ENCODE assay signal across 8 cellular contexts in the genomic region with DNA sequence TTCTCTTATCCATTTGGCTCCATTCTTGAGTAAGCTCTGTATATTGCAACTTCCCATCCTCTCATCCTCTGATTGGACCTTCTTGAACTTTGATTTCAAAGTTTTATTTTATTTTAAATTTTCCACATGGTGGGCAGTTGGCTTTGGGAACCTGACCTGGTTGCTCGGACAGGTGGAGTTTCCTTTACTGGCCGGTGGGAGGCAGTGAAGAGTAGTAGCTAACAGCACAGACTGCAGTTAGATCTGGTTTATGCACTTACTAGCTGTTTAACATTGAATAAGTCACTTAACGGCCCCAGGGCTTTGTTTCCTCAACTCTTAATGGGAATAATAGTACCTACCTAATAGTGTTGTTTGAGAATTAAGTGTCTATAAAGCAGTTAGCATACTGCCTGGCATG.
DNase-seq lines count a peak whose midpoint lies in the region; FAIRE-seq and TF ChIP-seq lines count a peak whose summit lies in the region.
"Had no signal": no experiment of that assay in that cellular context is flagged by ENCODE, and none has a peak within 500 bp of the region (broad histone marks: within the 10 kb centered on the region; RNA-seq: fewer than 3 reads in every experiment).

No MANE protein-coding gene starts in this region.

- H3K27ac ChIP-seq in caudate nucleus (ENCODE audit: low read depth, low read length), result no peak overlapping the region

- H3K27ac Mint-ChIP-seq in neural crest cell (ENCODE audit: unreplicated experiment), result no peak overlapping the region

- TF ChIP-seq POLR2A in GM12891 (IDR thresholded peaks at IDR 0.05; ENCODE audit: low read depth, low read length), result no peak

- no peak overlapping the region for H3K4me3 Mint-ChIP-seq in neural crest cell

- H3K4me1 Mint-ChIP-seq in neural crest cell, result no peaks in the 10 kb centered on the region

- H3K4me3 ChIP-seq in GM12865 (ENCODE audit: low read depth, low read length) (no peak overlapping the region), LNCaP clone FGC (ENCODE audit: low read depth, low read length) (no peak overlapping the region), cardiac fibroblast (replicated peaks in 1 of 2; ENCODE audit: low read depth in 2 of 2, low read length in 2 of 2) (no peak overlapping the region)

- no peaks in the 10 kb centered on the region for H3K36me3 Mint-ChIP-seq in neural crest cell (ENCODE audit: low read depth)

- H3K9me3 Mint-ChIP-seq in neural crest cell, result no peaks in the 10 kb centered on the region

- TF ChIP-seq CTCF in GM12865 (IDR thresholded peaks at IDR 0.05; ENCODE audit: insufficient read depth, low read depth, low read length, missing control alignments) (peak; percentile 59), LNCaP clone FGC (IDR thresholded peaks at IDR 0.05; ENCODE audit: control insufficient read depth, extremely low read depth, insufficient read depth) (peak; percentile 68), cardiac fibroblast (IDR thresholded peaks at IDR 0.05; ENCODE audit: low read depth, low read length) (peak; percentile 30), neural crest cell (conservative IDR thresholded peaks at IDR 0.05) (peak; percentile 56)

- no peak for FAIRE-seq in GM12891 (lab: Jason Lieb, UNC)

- DNase-seq in GM12865 (ENCODE audit: low read depth), result peak; percentile 38
- DNase-seq in LNCaP clone FGC (ENCODE audit: low read depth), result no peak
- peak in 1 of 2 donors; percentile 2 for DNase-seq in cardiac fibroblast (ENCODE audit: low read depth in 2 of 2)
- no peak for DNase-seq in neural crest cell (ENCODE audit: low read depth, low spot score)
- no peak for DNase-seq in caudate nucleus (lab: John Stamatoyannopoulos, UW)
- DNase-seq in AG08395 (ENCODE audit: low spot score), result no peak
- no peak for DNase-seq in GM12891 (ENCODE audit: insufficient read length, low spot score)
- DNase-seq: activated CD8-positive, alpha-beta memory T cell treated with anti-CD3 and anti-CD28 coated beads, Interleukin-2, amount 50 U/mL, for 48 hours had no signal

- peaks cover 43% of the 10 kb centered on the region for H3K27me3 Mint-ChIP-seq in neural crest cell (ENCODE audit: low read depth)

TF ChIP-seq in GM12891, 5 proteins besides CTCF, POLR2A, EP300 and RAD21:
- TF ChIP-seq SPI1 (IDR thresholded peaks at IDR 0.05; ENCODE audit: low read depth, low read length) (no peak), POU2F2 (IDR thresholded peaks at IDR 0.05; ENCODE audit: low read depth, low read length) (no peak), PAX5 (IDR thresholded peaks at IDR 0.05; ENCODE audit: insufficient read depth, low read length, severe bottlenecking) (no peak), TAF1 (IDR thresholded peaks at IDR 0.05; ENCODE audit: low read depth, low read length) (no peak), POLR2AphosphoS5 (IDR thresholded peaks at IDR 0.05; ENCODE audit: low read depth, low read length) (no peak)
